24 cellular contexts compared by ENCODE assay signal in genomic region chr1:1340791-1341548, GRCh38. TPM values are rescaled to one million over a fixed set of nuclear protein-coding genes. Genes with fewer than 3 reads are reported as not detected.
A peak's percentile ranks its signal among the peaks of the same experiment; 100 is the strongest.
DNase-seq lines count a peak whose midpoint lies in the region; ATAC-seq, FAIRE-seq and TF ChIP-seq lines count a peak whose summit lies in the region.
"Had no signal": no experiment of that assay in that cellular context is flagged by ENCODE, and none has a peak within 500 bp of the region (broad histone marks: within the 10 kb centered on the region; RNA-seq: fewer than 3 reads in every experiment).

No MANE protein-coding gene starts in this region.

- intact Hi-C loops in GM12878 (cut with micrococcal nuclease; ENCODE audit: unreplicated experiment) (no loop called here), tibial artery (cut with DNase I; ENCODE audit: low total_unique reads) (no loop called here), Calu3 (cut with micrococcal nuclease; ENCODE audit: unreplicated experiment) (no loop called here)

- TF ChIP-seq CTCF in GM12878 (IDR thresholded peaks at IDR 0.05 in 2 of 3, conservative IDR thresholded peaks at IDR 0.05 in 1 of 3; ENCODE audit: control insufficient read depth in 2 of 3, extremely low read depth in 1 of 3, insufficient read depth in 1 of 3, low read depth in 3 of 3, low read length in 3 of 3) (no peak), tibial artery (IDR thresholded peaks at IDR 0.05) (no peak), Calu3 (IDR thresholded peaks at IDR 0.05; ENCODE audit: unreplicated experiment) (no peak)

- WGBS in GM12878 (ENCODE audit: insufficient coverage, insufficient replicate concordance, low lambda C conversion rate, missing lambda C conversion rate): 94% methylated on average over 36 of the region's 36 CpGs
- WGBS in mesenchymal stem cell: 95% methylated on average over 36 of the region's 36 CpGs

- H3K4me3 ChIP-seq in GM12878: no peak overlapping the region
- peak overlapping the region in 1 of 2 experiments; percentile 32 for H3K4me3 ChIP-seq in mesenchymal stem cell (ENCODE audit: insufficient read depth in 1 of 2, low read depth in 1 of 2, low read length in 2 of 2)
- no peak overlapping the region for H3K4me3 ChIP-seq in tibial artery
- H3K4me3 ChIP-seq: PC-9 had no signal

- H3K36me3 ChIP-seq in GM12878 (ENCODE audit: control insufficient read depth in 2 of 2, insufficient read depth in 2 of 2, low read length in 1 of 2) (peaks cover 0 to 5% of the 10 kb centered on the region in 2 experiments), mesenchymal stem cell (ENCODE audit: control insufficient read depth in 1 of 2, insufficient read depth in 2 of 2, low read depth in 1 of 2, low read length in 2 of 2) (peaks cover 31 to 86% of the 10 kb centered on the region in 2 experiments), tibial artery (peaks cover 15 to 63% (median 54%) of the 10 kb centered on the region in 3 donors)

- no peak for TF ChIP-seq EP300 in GM12878 (IDR thresholded peaks at IDR 0.05; ENCODE audit: borderline replicate concordance in 1 of 2, control insufficient read depth in 1 of 2, low read depth in 2 of 2, low read length in 2 of 2)

- SMC1A ChIA-PET in GM12878 (lab: Charles Lee; ENCODE audit: uncharacterized antibody, unreplicated experiment): no interaction called here

- RAD21 ChIA-PET in GM12878 (lab: Charles Lee; ENCODE audit: unreplicated experiment): no interaction called here

- POLR2A ChIA-PET in HEK293T (lab: Yijun Ruan, JAX) (no interaction called here), GM12878 (lab: Charles Lee) (no interaction called here)

- peak; percentile 30; the same call in 1 of the 2 replicates for TF ChIP-seq POLR2A in GM12878 (IDR thresholded peaks at IDR 0.05; ENCODE audit: low read depth, low read length)

- H4K20me1 ChIP-seq in GM12878 (ENCODE audit: control insufficient read depth, insufficient read depth): no peaks in the 10 kb centered on the region

- no peaks in the 10 kb centered on the region for H3K27me3 Mint-ChIP-seq in Calu3 (ENCODE audit: unreplicated experiment)
- H3K27me3 Mint-ChIP-seq: B cell had no signal

- no peak overlapping the region for H3K23ac ChIP-seq in mesenchymal stem cell (ENCODE audit: low read length in 2 of 2)

- peak overlapping the region; percentile 40 for H4K91ac ChIP-seq in mesenchymal stem cell (ENCODE audit: low read length)

- H3K18ac ChIP-seq in mesenchymal stem cell (ENCODE audit: low read depth in 1 of 2, low read length in 2 of 2): no peak overlapping the region

- no peak overlapping the region for H2BK5ac ChIP-seq in mesenchymal stem cell (ENCODE audit: low read depth, low read length, poor library complexity, severe bottlenecking)

- TF ChIP-seq RAD21 in GM12878 (IDR thresholded peaks at IDR 0.05; ENCODE audit: insufficient read depth, low read depth, low read length): no peak

- no peaks in the 10 kb centered on the region for H3K9me3 ChIP-seq in GM12878 (replicated peaks; ENCODE audit: control insufficient read depth, insufficient read depth, low read length)
- no peaks in the 10 kb centered on the region for H3K9me3 ChIP-seq in mesenchymal stem cell (ENCODE audit: control insufficient read depth, low read length)
- H3K9me3 ChIP-seq in tibial artery: no peaks in the 10 kb centered on the region

- H2BK15ac ChIP-seq in mesenchymal stem cell (ENCODE audit: low read depth, poor library complexity, severe bottlenecking): no peak overlapping the region

- ATAC-seq in GM12878: no peak
- ATAC-seq: CD8-positive, alpha-beta T cell had no signal

- no peaks in the 10 kb centered on the region; the same call in 1 of the 2 replicates for H3K79me2 ChIP-seq in GM12878 (ENCODE audit: control insufficient read depth, insufficient read depth, low read length)

- no peak overlapping the region for H3K14ac ChIP-seq in mesenchymal stem cell (ENCODE audit: low read length in 2 of 2)

- H2AFZ ChIP-seq in GM12878 (ENCODE audit: control insufficient read depth, low read depth, low read length) (no peak overlapping the region), mesenchymal stem cell (ENCODE audit: low read depth, low read length) (no peak overlapping the region)
- H2AFZ ChIP-seq: PC-9 had no signal

- H3K9me3 Mint-ChIP-seq in Calu3 (ENCODE audit: low read depth, unreplicated experiment): no peaks in the 10 kb centered on the region
- H3K9me3 Mint-ChIP-seq: CD8-positive, alpha-beta T cell had no signal

- no peaks in the 10 kb centered on the region for H3K4me1 ChIP-seq in GM12878 (ENCODE audit: control insufficient read depth, insufficient read depth, low read length)
- peaks cover 43% of the 10 kb centered on the region for H3K4me1 ChIP-seq in mesenchymal stem cell (ENCODE audit: control insufficient read depth, insufficient read depth, low read depth, low read length)
- peaks cover 0 to 24% (median 10%) of the 10 kb centered on the region in 4 donors for H3K4me1 ChIP-seq in tibial artery

- H3K36me3 Mint-ChIP-seq in Calu3 (ENCODE audit: insufficient read depth, unreplicated experiment): peaks cover 55% of the 10 kb centered on the region

- peaks cover 14% of the 10 kb centered on the region for H3K4me1 Mint-ChIP-seq in Calu3 (ENCODE audit: low read depth, unreplicated experiment)
- H3K4me1 Mint-ChIP-seq: B cell had no signal

- no peak for DNase-seq in HEK293T (ENCODE audit: extremely low spot score)
- no peak for DNase-seq in GM12878 (ENCODE audit: low read depth, low spot score)
- DNase-seq in mesenchymal stem cell: no peak
- DNase-seq in urothelium cell line (ENCODE audit: low spot score): no peak
- DNase-seq in tibial artery: no peak
- no peak for DNase-seq in NCI-H82 treated with DMSO at 0.1 percent for 48 hours (lab: John Stamatoyannopoulos, UW; ENCODE audit: unreplicated experiment)
- DNase-seq in Calu3: no peak
- DNase-seq: CD8-positive, alpha-beta T cell; DMS79 treated with DMSO at 0.1 percent for 48 hours; GF-D8; H7; IMR-90; MM.1S; NCI-H2029 treated with DMSO at 0.1 percent for 48 hours; NCI-H446 treated with DMSO at 0.1 percent for 48 hours; NCI-H526; NCI-H82; PC-9; Right ventricle myocardium superior had no signal

- no peak overlapping the region for H3K4me3 Mint-ChIP-seq in Calu3 (ENCODE audit: low read depth, unreplicated experiment)
- H3K4me3 Mint-ChIP-seq: B cell; CD8-positive, alpha-beta T cell had no signal

- H2BK120ac ChIP-seq in mesenchymal stem cell (ENCODE audit: low read depth, low read length): no peak overlapping the region

- FAIRE-seq in GM12878 (lab: Jason Lieb, UNC) (no peak), urothelium cell line (lab: Jason Lieb, UNC) (peak; percentile 72)
- FAIRE-seq: GM19239 had no signal

- no peak overlapping the region for H3K27ac ChIP-seq in GM12878 (ENCODE audit: control insufficient read depth, insufficient read depth)
- no peak overlapping the region for H3K27ac ChIP-seq in mesenchymal stem cell (ENCODE audit: low read length, poor library complexity, severe bottlenecking)
- H3K27ac ChIP-seq in tibial artery: no peak overlapping the region
- H3K27ac ChIP-seq: C4-2B, KMS-11, PC-9 had no signal

- no peak overlapping the region for H3K4me2 ChIP-seq in GM12878 (ENCODE audit: control insufficient read depth, insufficient read depth)
- H3K4me2 ChIP-seq in mesenchymal stem cell (ENCODE audit: low read length, poor library complexity, severe bottlenecking): no peak overlapping the region
- H3K4me2 ChIP-seq: KMS-11, PC-9 had no signal

- H2BK12ac ChIP-seq in mesenchymal stem cell (ENCODE audit: low read length in 2 of 2): no peak overlapping the region

- H3K27me3 ChIP-seq in GM12878 (replicated peaks in 1 of 2; ENCODE audit: control insufficient read depth in 2 of 2, insufficient read depth in 2 of 2, low read length in 1 of 2): no peaks in the 10 kb centered on the region
- H3K27me3 ChIP-seq in mesenchymal stem cell (ENCODE audit: control insufficient read depth in 1 of 2, insufficient read depth in 1 of 2, low read length in 2 of 2): no peaks in the 10 kb centered on the region
- H3K27me3 ChIP-seq in tibial artery: no peaks in the 10 kb centered on the region

- H3K4ac ChIP-seq in mesenchymal stem cell (ENCODE audit: low read depth in 1 of 2, low read length in 2 of 2): no peak overlapping the region

- in situ Hi-C loops in GM12878 (cut with MboI): no loop called here

- H3K27ac Mint-ChIP-seq in Calu3 (ENCODE audit: unreplicated experiment): no peak overlapping the region
- H3K27ac Mint-ChIP-seq: B cell; CD8-positive, alpha-beta T cell had no signal

- H3K9ac ChIP-seq in GM12878 (ENCODE audit: control insufficient read depth, insufficient read depth, low read length): no peak overlapping the region
- H3K9ac ChIP-seq in mesenchymal stem cell (ENCODE audit: low read length): no peak overlapping the region
- H3K9ac ChIP-seq: KMS-11 had no signal

- no peak overlapping the region for H2AK5ac ChIP-seq in mesenchymal stem cell (ENCODE audit: low read length, severe bottlenecking)

- CTCF ChIA-PET in HEK293T (lab: Yijun Ruan, JAX) (no interaction called here), GM12878 (lab: Yijun Ruan, JAX) (no interaction called here), Calu3 (lab: Charles Lee) (no interaction called here)

- BruUV-seq in GM12878 (replicated peaks; lab: Mats Ljungman, UMichigan): no TSS peak
- no TSS peak for BruUV-seq in Calu3 (replicated peaks; lab: Mats Ljungman, UMichigan)

- peaks cover 36% of the 10 kb centered on the region for H3K79me1 ChIP-seq in mesenchymal stem cell (replicated peaks; ENCODE audit: low read length, poor library complexity, severe bottlenecking)

- no peak overlapping the region for H4K8ac ChIP-seq in mesenchymal stem cell (ENCODE audit: low read length)

RNA-seq across cellular contexts. Expression of gene DVL1, which starts 8.2 kb away (rescaled TPM):
- total RNA-seq in GM12878 (2013; cell fraction: nucleolus; rRNA removed): 58.9 and 70.1 TPM in 2 replicates
- total RNA-seq in GM12878 (2014; rRNA removed) (23.5 and 31.1 TPM in 2 replicates), GM12878 (2014; rRNA removed; fragmentation: Illumina TruSeq; extraction: Trizol) (6.1 and 7.5 TPM in 2 replicates), GM12878 (2021) (29.8 and 30.8 TPM in 2 replicates), Calu3 (2022) (83.9 and 90.9 TPM in 2 replicates)
- polyA plus RNA-seq in GM12878 (2011; ENCODE audit: low read depth): 3.9 TPM
- polyA plus RNA-seq in GM12878 (2011; rRNA removed) (3.6 and 7.3 TPM in 2 replicates), GM12878 (2014; fragmentation: Illumina TruSeq; extraction: Trizol) (0.48 and 1.6 TPM in 2 replicates), GM12878 (2014; fragmentation: Nextera tagmentation; extraction: Ambion mirVana) (under 1 TPM; 0.10 to 0.53 TPM), GM12878 (2014; rRNA removed) (29.6 and 35.6 TPM in 2 replicates), GM12878 (2016; fragmentation: Nextera tagmentation; extraction: Ambion mirVana) (1 to 10 TPM; 1.3 to 1.9 TPM)
- 9.5 and 17.3 TPM in 2 replicates for polyA plus RNA-seq in GM12878 (2011; cell fraction: cytosol; rRNA removed)
- polyA plus RNA-seq in GM12878 (2011; cell fraction: nucleus; rRNA removed): 104 and 127 TPM in 2 replicates
- 16.5 and 17.7 TPM in 2 replicates for polyA plus RNA-seq in GM12878 (2012)
- 7.3 and 12.8 TPM in 2 replicates for polyA minus RNA-seq in GM12878 (2011; rRNA and poly(A)+ RNA removed)
- 10.6 and 10.9 TPM in 2 replicates for polyA minus RNA-seq in GM12878 (2011; cell fraction: cytosol; rRNA and poly(A)+ RNA removed)
- 20.3 and 28.3 TPM in 2 replicates for polyA minus RNA-seq in GM12878 (2011; cell fraction: nucleus; rRNA and poly(A)+ RNA removed)
- polyA plus RNA-seq in mesenchymal stem cell (2013, experiment 1 of 2): 26.3 TPM
- polyA plus RNA-seq in mesenchymal stem cell (2013, experiment 2 of 2): 26.6 TPM

RNA-seq across cellular contexts. Expression of gene TAS1R3, which starts 9.9 kb away (rescaled TPM):
- 0.73 and 1.2 TPM in 2 replicates for total RNA-seq in GM12878 (2013; cell fraction: nucleolus; rRNA removed)
- total RNA-seq in GM12878 (2014; rRNA removed) (0.05 and 0.06 TPM in 2 replicates), GM12878 (2014; rRNA removed; fragmentation: Illumina TruSeq; extraction: Trizol) (0.04 and 0.05 TPM in 2 replicates), GM12878 (2021) (0.29 and 0.51 TPM in 2 replicates), Calu3 (2022) (0.24 and 0.42 TPM in 2 replicates)
- polyA plus RNA-seq in GM12878 (2011; ENCODE audit: low read depth): 0.20 TPM
- polyA plus RNA-seq in GM12878 (2011; rRNA removed) (0.03 and 0.08 TPM in 2 replicates), GM12878 (2014; fragmentation: Illumina TruSeq; extraction: Trizol) (not detected in 2 replicates), GM12878 (2014; fragmentation: Nextera tagmentation; extraction: Ambion mirVana) (not detected), GM12878 (2014; rRNA removed) (0.19 and 0.41 TPM in 2 replicates), GM12878 (2016; fragmentation: Nextera tagmentation; extraction: Ambion mirVana) (under 1 TPM; 0.08 to 0.38 TPM)
- polyA plus RNA-seq in GM12878 (2011; cell fraction: cytosol; rRNA removed): 0.10 and 0.15 TPM in 2 replicates
- polyA plus RNA-seq in GM12878 (2011; cell fraction: nucleus; rRNA removed): 2.7 and 2.9 TPM in 2 replicates
- 0.46 and 0.62 TPM in 2 replicates for polyA plus RNA-seq in GM12878 (2012)
- polyA minus RNA-seq in GM12878 (2011; rRNA and poly(A)+ RNA removed): 0.21 TPM in 1 of 2 replicates, not detected in the other
- polyA minus RNA-seq in GM12878 (2011; cell fraction: cytosol; rRNA and poly(A)+ RNA removed): 0.27 TPM in 1 of 2 replicates, not detected in the other
- 0.60 and 0.77 TPM in 2 replicates for polyA minus RNA-seq in GM12878 (2011; cell fraction: nucleus; rRNA and poly(A)+ RNA removed)
- 0.04 TPM for polyA plus RNA-seq in mesenchymal stem cell (2013, experiment 1 of 2)
- 0.04 TPM for polyA plus RNA-seq in mesenchymal stem cell (2013, experiment 2 of 2)
- total RNA-seq: SK-MEL-5 had no signal

RNA-seq across cellular contexts. Expression of gene CPTP, which starts 16.4 kb away (rescaled TPM):
- 16.5 and 18.3 TPM in 2 replicates for total RNA-seq in GM12878 (2013; cell fraction: nucleolus; rRNA removed)
- total RNA-seq in GM12878 (2014; rRNA removed) (16.7 and 21.2 TPM in 2 replicates), GM12878 (2014; rRNA removed; fragmentation: Illumina TruSeq; extraction: Trizol) (2.8 and 4.3 TPM in 2 replicates), GM12878 (2021) (19.6 and 20.2 TPM in 2 replicates), Calu3 (2022) (20.1 and 23.7 TPM in 2 replicates)
- 2.5 TPM for polyA plus RNA-seq in GM12878 (2011; ENCODE audit: low read depth)
- polyA plus RNA-seq in GM12878 (2011; rRNA removed) (1.7 and 2.9 TPM in 2 replicates), GM12878 (2014; fragmentation: Illumina TruSeq; extraction: Trizol) (1.8 TPM in 1 of 2 replicates, not detected in the other), GM12878 (2014; fragmentation: Nextera tagmentation; extraction: Ambion mirVana) (under 1 TPM; 0.06 to 0.18 TPM), GM12878 (2014; rRNA removed) (15.7 and 19.2 TPM in 2 replicates), GM12878 (2016; fragmentation: Nextera tagmentation; extraction: Ambion mirVana) (10 to 100 TPM; 17.7 to 24.3 TPM)
- 6.0 and 10.7 TPM in 2 replicates for polyA plus RNA-seq in GM12878 (2011; cell fraction: cytosol; rRNA removed)
- polyA plus RNA-seq in GM12878 (2011; cell fraction: nucleus; rRNA removed): 9.1 and 12.3 TPM in 2 replicates
- polyA plus RNA-seq in GM12878 (2012): 10.1 and 10.4 TPM in 2 replicates
- polyA minus RNA-seq in GM12878 (2011; rRNA and poly(A)+ RNA removed): 1.8 and 7.2 TPM in 2 replicates
- polyA minus RNA-seq in GM12878 (2011; cell fraction: cytosol; rRNA and poly(A)+ RNA removed): 5.3 and 9.6 TPM in 2 replicates
- 11.4 and 14.2 TPM in 2 replicates for polyA minus RNA-seq in GM12878 (2011; cell fraction: nucleus; rRNA and poly(A)+ RNA removed)
- 17.8 TPM for polyA plus RNA-seq in mesenchymal stem cell (2013, experiment 1 of 2)
- polyA plus RNA-seq in mesenchymal stem cell (2013, experiment 2 of 2): 17.7 TPM

RNA-seq across cellular contexts. Expression of gene INTS11, which starts 16.5 kb away (rescaled TPM):
- total RNA-seq in GM12878 (2013; cell fraction: nucleolus; rRNA removed): 160 and 166 TPM in 2 replicates
- total RNA-seq in GM12878 (2014; rRNA removed) (86.6 and 98.3 TPM in 2 replicates), GM12878 (2014; rRNA removed; fragmentation: Illumina TruSeq; extraction: Trizol) (36.8 and 41.1 TPM in 2 replicates), GM12878 (2021) (87.3 and 104 TPM in 2 replicates), Calu3 (2022) (110 and 117 TPM in 2 replicates)
- polyA plus RNA-seq in GM12878 (2011; ENCODE audit: low read depth): 34.7 TPM
- polyA plus RNA-seq in GM12878 (2011; rRNA removed) (43.9 and 78.4 TPM in 2 replicates), GM12878 (2014; fragmentation: Illumina TruSeq; extraction: Trizol) (55.2 and 64.2 TPM in 2 replicates), GM12878 (2014; fragmentation: Nextera tagmentation; extraction: Ambion mirVana) (1 to 10 TPM; 2.5 to 9.4 TPM), GM12878 (2014; rRNA removed) (117 and 130 TPM in 2 replicates), GM12878 (2016; fragmentation: Nextera tagmentation; extraction: Ambion mirVana) (10 to 100 TPM; 77.0 to 79.9 TPM)
- polyA plus RNA-seq in GM12878 (2011; cell fraction: cytosol; rRNA removed): 134 and 137 TPM in 2 replicates
- polyA plus RNA-seq in GM12878 (2011; cell fraction: nucleus; rRNA removed): 386 and 456 TPM in 2 replicates
- polyA plus RNA-seq in GM12878 (2012): 77.9 and 92.3 TPM in 2 replicates
- polyA minus RNA-seq in GM12878 (2011; rRNA and poly(A)+ RNA removed): 67.1 and 96.1 TPM in 2 replicates
- polyA minus RNA-seq in GM12878 (2011; cell fraction: cytosol; rRNA and poly(A)+ RNA removed): 30.6 and 47.1 TPM in 2 replicates
- polyA minus RNA-seq in GM12878 (2011; cell fraction: nucleus; rRNA and poly(A)+ RNA removed): 46.7 and 94.2 TPM in 2 replicates
- 57.1 TPM for polyA plus RNA-seq in mesenchymal stem cell (2013, experiment 1 of 2)
- 55.5 TPM for polyA plus RNA-seq in mesenchymal stem cell (2013, experiment 2 of 2)

RNA-seq across cellular contexts. Expression of gene MXRA8, which starts 17.4 kb away (rescaled TPM):
- 0.88 and 1.5 TPM in 2 replicates for total RNA-seq in GM12878 (2013; cell fraction: nucleolus; rRNA removed)
- not detected in 2 replicates for total RNA-seq in GM12878 (2014; rRNA removed)
- total RNA-seq in GM12878 (2014; rRNA removed; fragmentation: Illumina TruSeq; extraction: Trizol): not detected in 2 replicates
- total RNA-seq in GM12878 (2021): 0.29 and 0.54 TPM in 2 replicates
- 0.68 TPM for polyA plus RNA-seq in GM12878 (2011; ENCODE audit: low read depth)
- polyA plus RNA-seq in GM12878 (2011; rRNA removed): 0.11 and 0.20 TPM in 2 replicates
- 0.32 and 0.49 TPM in 2 replicates for polyA plus RNA-seq in GM12878 (2011; cell fraction: cytosol; rRNA removed)
- 1.3 and 2.1 TPM in 2 replicates for polyA plus RNA-seq in GM12878 (2011; cell fraction: nucleus; rRNA removed)
- 2.5 and 3.7 TPM in 2 replicates for polyA plus RNA-seq in GM12878 (2012)
- polyA plus RNA-seq in GM12878 (2014; fragmentation: Illumina TruSeq; extraction: Trizol): not detected in 2 replicates
- not detected for polyA plus RNA-seq in GM12878 (2014; fragmentation: Nextera tagmentation; extraction: Ambion mirVana)
- polyA plus RNA-seq in GM12878 (2014; rRNA removed): 0.19 and 0.27 TPM in 2 replicates
- under 1 TPM in 1 of 2 experiments, not detected in 1; 0.15 TPM for polyA plus RNA-seq in GM12878 (2016; fragmentation: Nextera tagmentation; extraction: Ambion mirVana)
- not detected in 2 replicates for polyA minus RNA-seq in GM12878 (2011; rRNA and poly(A)+ RNA removed)
- not detected in 2 replicates for polyA minus RNA-seq in GM12878 (2011; cell fraction: cytosol; rRNA and poly(A)+ RNA removed)
- polyA minus RNA-seq in GM12878 (2011; cell fraction: nucleus; rRNA and poly(A)+ RNA removed): 0.38 TPM in 1 of 2 replicates, not detected in the other
- 282 TPM for polyA plus RNA-seq in mesenchymal stem cell (2013, experiment 1 of 2)
- 274 TPM for polyA plus RNA-seq in mesenchymal stem cell (2013, experiment 2 of 2)
- not detected in 2 replicates for total RNA-seq in Calu3 (2022)
- total RNA-seq: B cell, SK-MEL-5 had no signal
